ENCODE assay signal across 18 cellular contexts in genomic region chr11:61753672-61754071, GRCh38. TPM values are rescaled to one million over a fixed set of nuclear protein-coding genes. Genes with fewer than 3 reads are reported as not detected.
DNase-seq lines count a peak whose midpoint lies in the region; ATAC-seq and TF ChIP-seq lines count a peak whose summit lies in the region.
"Had no signal": no experiment of that assay in that cellular context is flagged by ENCODE, and none has a peak within 500 bp of the region (broad histone marks: within the 10 kb centered on the region; RNA-seq: fewer than 3 reads in every experiment).

No MANE protein-coding gene starts in this region.

- no peaks in the 10 kb centered on the region for H3K36me3 ChIP-seq in uterus
- no peaks in the 10 kb centered on the region for H3K36me3 ChIP-seq in MM.1S (replicated peaks; ENCODE audit: insufficient read depth, low read length)
- H3K36me3 ChIP-seq: BE2C, gastrocnemius medialis, SJCRH30 had no signal

- H3K27ac ChIP-seq in cingulate gyrus (ENCODE audit: low read depth, low read length) (peak overlapping the region; percentile 91), uterus (peak overlapping the region; percentile 86 to 91), MM.1S (ENCODE audit: low read length) (no peak overlapping the region)
- H3K27ac ChIP-seq: gastrocnemius medialis, SJCRH30 had no signal

- no peak overlapping the region for H3K4me2 ChIP-seq in MM.1S (ENCODE audit: low read depth, low read length)

- H3K4me3 ChIP-seq in uterus (peak overlapping the region; percentile 46 to 53), MM.1S (ENCODE audit: low read length) (no peak overlapping the region)
- H3K4me3 ChIP-seq: gastrocnemius medialis, SJCRH30 had no signal

- no peaks in the 10 kb centered on the region for H3K9me3 Mint-ChIP-seq in stimulated activated naive CD8-positive, alpha-beta T cell treated with anti-CD3 and anti-CD28 coated beads, Interleukin-15, amount 100 ng/mL, for 72 hours
- H3K9me3 Mint-ChIP-seq in naive B cell, result no peaks in the 10 kb centered on the region

- H3K4me3 Mint-ChIP-seq in stimulated activated naive CD8-positive, alpha-beta T cell treated with anti-CD3 and anti-CD28 coated beads, Interleukin-15, amount 100 ng/mL, for 72 hours, result peak overlapping the region; percentile 69 to 87
- peak overlapping the region in 7 of 8 donors; percentile 42 to 85 (median 76) for H3K4me3 Mint-ChIP-seq in naive B cell

- H3K9ac ChIP-seq in MM.1S (ENCODE audit: low read length), result no peak overlapping the region

- H3K36me3 Mint-ChIP-seq in naive B cell, result no peaks in the 10 kb centered on the region

- H3K27me3 Mint-ChIP-seq in stimulated activated naive CD8-positive, alpha-beta T cell treated with anti-CD3 and anti-CD28 coated beads, Interleukin-15, amount 100 ng/mL, for 72 hours, result peaks cover 47% of the 10 kb centered on the region
- H3K27me3 Mint-ChIP-seq in naive B cell, result peaks cover 21 to 51% (median 45%) of the 10 kb centered on the region in 3 donors

- no peaks in the 10 kb centered on the region for H3K9me2 ChIP-seq in MM.1S (replicated peaks; ENCODE audit: insufficient read depth, low read length)

- no peaks in the 10 kb centered on the region for H3K79me2 ChIP-seq in MM.1S (ENCODE audit: low read length)

- H3K4me1 ChIP-seq in uterus (peaks cover 0 to 3% of the 10 kb centered on the region in 2 donors), MM.1S (ENCODE audit: low read length) (no peaks in the 10 kb centered on the region; the same call in 1 of the 2 replicates)
- H3K4me1 ChIP-seq: BE2C, gastrocnemius medialis had no signal

- H3K9me3 ChIP-seq in uterus, result no peaks in the 10 kb centered on the region
- no peaks in the 10 kb centered on the region for H3K9me3 ChIP-seq in MM.1S (replicated peaks; ENCODE audit: insufficient read depth, low read length)
- H3K9me3 ChIP-seq: BE2C, gastrocnemius medialis, SJCRH30 had no signal

- H3F3A ChIP-seq in MM.1S (ENCODE audit: insufficient read depth, low read length), result no peaks in the 10 kb centered on the region

- no peak for DNase-seq in stimulated activated naive CD8-positive, alpha-beta T cell treated with anti-CD3 and anti-CD28 coated beads, Interleukin-15, amount 100 ng/mL, for 72 hours
- no peak for DNase-seq in stimulated activated naive CD8-positive, alpha-beta T cell treated with anti-CD3 and anti-CD28 coated beads, Interleukin-15, Interleukin-2, amounts not matched to agents 100 U/mL and 50 U/mL, for 24 hours
- DNase-seq in naive B cell (no peak), uterus (no peak), NAMALWA (ENCODE audit: low spot score) (no peak), MM.1S (no peak), COR-L47 (lab: John Stamatoyannopoulos, UW) (no peak)
- DNase-seq: activated CD4-positive, alpha-beta T cell treated with anti-CD3 and anti-CD28 coated beads for 1 hour; activated gamma-delta T cell treated with Interleukin-2 at 50 U/mL for 16 hours; BE2C; EL; gastrocnemius medialis; KBM-7; NCI-H1694; SJCRH30; stimulated activated CD4-positive, alpha-beta T cell treated with anti-CD3 and anti-CD28 coated beads, Interleukin-2, amount 100 ng/mL, for 24 hours; stimulated activated naive CD4-positive, alpha-beta T cell had no signal

- no peaks in the 10 kb centered on the region for H4K20me1 ChIP-seq in MM.1S (ENCODE audit: insufficient read depth, low read length)

- no peak for TF ChIP-seq POLR2A in uterus (IDR thresholded peaks at IDR 0.05)

- no peaks in the 10 kb centered on the region for H3K27me3 ChIP-seq in uterus
- H3K27me3 ChIP-seq in MM.1S (replicated peaks; ENCODE audit: insufficient read depth, low read length), result peaks cover 86% of the 10 kb centered on the region
- H3K27me3 ChIP-seq: BE2C, SJCRH30 had no signal

- H3K27ac Mint-ChIP-seq in stimulated activated naive CD8-positive, alpha-beta T cell treated with anti-CD3 and anti-CD28 coated beads, Interleukin-15, amount 100 ng/mL, for 72 hours, result peak overlapping the region in 1 of 2 donors; percentile 55
- peak overlapping the region in 1 of 6 donors; percentile 3 for H3K27ac Mint-ChIP-seq in naive B cell

- TF ChIP-seq CTCF in uterus (IDR thresholded peaks at IDR 0.05), result no peak
- TF ChIP-seq CTCF in MM.1S (IDR thresholded peaks at IDR 0.05; ENCODE audit: low read length), result no peak

- H3K4me1 Mint-ChIP-seq in stimulated activated naive CD8-positive, alpha-beta T cell treated with anti-CD3 and anti-CD28 coated beads, Interleukin-15, amount 100 ng/mL, for 72 hours, result peaks cover 48% of the 10 kb centered on the region
- peaks cover 13 to 20% (median 14%) of the 10 kb centered on the region in 3 donors for H3K4me1 Mint-ChIP-seq in naive B cell

- H2AFZ ChIP-seq in MM.1S (ENCODE audit: low read length), result no peak overlapping the region

- ATAC-seq in stimulated activated naive CD8-positive, alpha-beta T cell treated with anti-CD3 and anti-CD28 coated beads, Interleukin-15, amount 100 ng/mL, for 72 hours, result no peak
- ATAC-seq in stimulated activated naive CD8-positive, alpha-beta T cell treated with anti-CD3 and anti-CD28 coated beads, Interleukin-15, Interleukin-2, amounts not matched to agents 100 U/mL and 50 U/mL, for 24 hours, result no peak
- ATAC-seq in naive B cell (ENCODE audit: low read depth in 2 of 2), result no peak
- ATAC-seq: gastrocnemius medialis had no signal

- intact Hi-C loops in uterus (cut with DNase I; ENCODE audit: low total_unique reads), result no loop called here

RNA-seq across cellular contexts. Expression of gene MYRF, which starts 1.2 kb away (rescaled TPM):
- under 1 TPM in 5 of 6 donors, not detected in 1; 0.11 to 0.35 (median 0.17) TPM for polyA plus RNA-seq in naive B cell (ENCODE audit: low read depth in 6 of 6)
- 100 to 1,000 TPM in 1 of 4 donors, 10 to 100 TPM in 2, 1 to 10 TPM in 1; 6.4 to 106 (median 12.7) TPM for total RNA-seq in uterus

RNA-seq across cellular contexts. Expression of gene TMEM258, which starts 38.7 kb away (rescaled TPM):
- 100 to 1,000 TPM; 117 to 238 (median 185) TPM for polyA plus RNA-seq in naive B cell (ENCODE audit: low read depth in 6 of 6)
- 10 to 100 TPM; 14.6 to 96.9 (median 38.7) TPM for total RNA-seq in uterus

RNA-seq across cellular contexts. Expression of gene FEN1, which starts 39.0 kb away (rescaled TPM):
- polyA plus RNA-seq in naive B cell (ENCODE audit: low read depth in 6 of 6), result 10 to 100 TPM in 5 of 6 donors, 1 to 10 TPM in 1; 8.0 to 23.8 (median 15.3) TPM
- total RNA-seq in uterus, result 10 to 100 TPM in 1 of 4 donors, 1 to 10 TPM in 2, under 1 TPM in 1; 0.77 to 19.4 (median 6.8) TPM
